Comparison of ENCODE assay signal across 21 cellular contexts in genomic region chr3:100205161-100205560, GRCh38. TPM values are rescaled to one million over a fixed set of nuclear protein-coding genes. Genes with fewer than 3 reads are reported as not detected.
DNase-seq lines count a peak whose midpoint lies in the region; ATAC-seq and TF ChIP-seq lines count a peak whose summit lies in the region.
"Had no signal": no experiment of that assay in that cellular context is flagged by ENCODE, and none has a peak within 500 bp of the region (broad histone marks: within the 10 kb centered on the region; RNA-seq: fewer than 3 reads in every experiment).

No MANE protein-coding gene starts in this region.

- DNase-seq in H9 (no peak), amniotic epithelial cell (ENCODE audit: low read depth) (peak; percentile 17), fibroblast of peridontal ligament (ENCODE audit: extremely low read depth) (peak; percentile 77), smooth muscle cell (lab: John Stamatoyannopoulos, UW; ENCODE audit: unreplicated experiment) (no peak), activated gamma-delta T cell treated with Interleukin-2 at 50 U/mL for 16 hours (no peak)
- no peak for DNase-seq in naive thymus-derived CD4-positive, alpha-beta T cell
- DNase-seq: C1 segment of cervical spinal cord; Caco-2; CD4-positive, alpha-beta memory T cell; EL; GDM1; NCI-H1048; NCI-H1417; NCI-H1694; NCI-H2029 treated with DMSO at 0.1 percent for 48 hours; NCI-H226; NCI-H510A; SIG-M5 had no signal

- H3K18ac ChIP-seq in H9 (ENCODE audit: insufficient read length, low read depth, low read length) = no peak overlapping the region

- intact Hi-C loops in naive thymus-derived CD4-positive, alpha-beta T cell (cut with micrococcal nuclease) = no loop called here

- WGBS in H9 (ENCODE audit: extremely low coverage, insufficient read length, low lambda C conversion rate) = no CpG with 5 or more reads among the region's 2 CpGs
- WGBS in smooth muscle cell (ENCODE audit: low lambda C conversion rate) = 67% methylated on average over 2 of the region's 2 CpGs

- no peak overlapping the region for H3K56ac ChIP-seq in H9 (ENCODE audit: insufficient read length, low read depth, low read length)

- H4K20me1 ChIP-seq in H9 (ENCODE audit: control insufficient read depth, insufficient read depth, insufficient read length) = no peaks in the 10 kb centered on the region
- no peaks in the 10 kb centered on the region for H4K20me1 ChIP-seq in smooth muscle cell (ENCODE audit: low read depth)

- H2AFZ ChIP-seq in H9 (ENCODE audit: low read length) (no peak overlapping the region), smooth muscle cell (ENCODE audit: low read depth) (peak overlapping the region; percentile 44)

- H3K4me1 Mint-ChIP-seq in H9 = peaks cover 7 to 13% of the 10 kb centered on the region in 2 experiments
- H3K4me1 Mint-ChIP-seq in naive thymus-derived CD4-positive, alpha-beta T cell = peaks cover 6 to 18% (median 7%) of the 10 kb centered on the region in 7 donors

- no peak overlapping the region for H2AK5ac ChIP-seq in H9 (ENCODE audit: insufficient read length, low read length)

- H3F3A ChIP-seq in smooth muscle cell (ENCODE audit: low read depth) = no peaks in the 10 kb centered on the region

- no peaks in the 10 kb centered on the region; a peak in 1 of 7 replicates for H3K36me3 Mint-ChIP-seq in H9 (ENCODE audit: insufficient read depth in 1 of 3, low read depth in 3 of 3)
- H3K36me3 Mint-ChIP-seq in naive thymus-derived CD4-positive, alpha-beta T cell = peaks cover 0 to 7% (median 0%) of the 10 kb centered on the region in 5 donors
- H3K36me3 Mint-ChIP-seq: CD4-positive, alpha-beta memory T cell had no signal

- H4K91ac ChIP-seq in H9 (ENCODE audit: insufficient read length, low read depth, low read length) = no peak overlapping the region

- H3K27me3 ChIP-seq in H9 (ENCODE audit: insufficient read depth, low read length) = no peaks in the 10 kb centered on the region
- no peaks in the 10 kb centered on the region for H3K27me3 ChIP-seq in smooth muscle cell (ENCODE audit: low read depth)
- H3K27me3 ChIP-seq in naive thymus-derived CD4-positive, alpha-beta T cell (ENCODE audit: control insufficient read depth in 2 of 2, insufficient read depth in 2 of 2, low read length in 2 of 2) = no peaks in the 10 kb centered on the region

- H3K36me3 ChIP-seq in smooth muscle cell (ENCODE audit: low read depth) = no peaks in the 10 kb centered on the region
- no peaks in the 10 kb centered on the region for H3K36me3 ChIP-seq in naive thymus-derived CD4-positive, alpha-beta T cell (ENCODE audit: control insufficient read depth in 2 of 3, insufficient read depth in 3 of 3, low read length in 3 of 3)

- no peak overlapping the region for H2BK5ac ChIP-seq in H9 (ENCODE audit: insufficient read length, low read length)

- no peak overlapping the region for H4K8ac ChIP-seq in H9 (replicated peaks; ENCODE audit: insufficient read length, low read depth, low read length)

- no peak overlapping the region for H3K14ac ChIP-seq in H9 (ENCODE audit: insufficient read depth, low read length)

- peak overlapping the region; percentile 9 for H2BK120ac ChIP-seq in H9 (ENCODE audit: low read depth, low read length, poor library complexity, severe bottlenecking)

- ATAC-seq in GM21529 (IDR thresholded peaks at IDR 0.05; ENCODE audit: unreplicated experiment) = no peak
- no peak for ATAC-seq in naive thymus-derived CD4-positive, alpha-beta T cell

- H3K4me1 ChIP-seq in H9 (ENCODE audit: insufficient read depth, low read length) (peaks cover 7% of the 10 kb centered on the region), smooth muscle cell (ENCODE audit: low read depth) (peaks cover 8% of the 10 kb centered on the region)
- peaks cover 6% of the 10 kb centered on the region in 2 donors for H3K4me1 ChIP-seq in naive thymus-derived CD4-positive, alpha-beta T cell (ENCODE audit: control insufficient read depth in 2 of 2, insufficient read depth in 2 of 2, low read length in 2 of 2)
- H3K4me1 ChIP-seq: Caco-2 had no signal

- no peak overlapping the region for H3K4me3 ChIP-seq in smooth muscle cell
- H3K4me3 ChIP-seq in naive thymus-derived CD4-positive, alpha-beta T cell (ENCODE audit: low read length) = no peak overlapping the region
- H3K4me3 ChIP-seq: SK-N-MC had no signal

- no peaks in the 10 kb centered on the region for H3K23me2 ChIP-seq in H9 (ENCODE audit: insufficient read length, low read depth, low read length, poor library complexity, severe bottlenecking)

- POLR2A ChIA-PET in naive thymus-derived CD4-positive, alpha-beta T cell (lab: Charles Lee) = no interaction called here

- H3K27me3 Mint-ChIP-seq in H9 (ENCODE audit: low read depth) = peaks cover 5% of the 10 kb centered on the region
- no peaks in the 10 kb centered on the region for H3K27me3 Mint-ChIP-seq in naive thymus-derived CD4-positive, alpha-beta T cell
- H3K27me3 Mint-ChIP-seq: CD4-positive, alpha-beta memory T cell had no signal

- H3K4me3 Mint-ChIP-seq in H9 = no peak overlapping the region
- no peak overlapping the region for H3K4me3 Mint-ChIP-seq in naive thymus-derived CD4-positive, alpha-beta T cell
- H3K4me3 Mint-ChIP-seq: CD4-positive, alpha-beta memory T cell had no signal

- no peaks in the 10 kb centered on the region for H3K9me3 ChIP-seq in H9 (ENCODE audit: control insufficient read depth, low read depth, low read length)
- H3K9me3 ChIP-seq in smooth muscle cell (replicated peaks; ENCODE audit: low read depth) = peaks cover 3% of the 10 kb centered on the region
- no peaks in the 10 kb centered on the region for H3K9me3 ChIP-seq in naive thymus-derived CD4-positive, alpha-beta T cell (ENCODE audit: control insufficient read depth in 2 of 3, low read length in 3 of 3)
- H3K9me3 ChIP-seq: Caco-2 had no signal

- no peak overlapping the region for H4K5ac ChIP-seq in H9 (ENCODE audit: insufficient read length, low read depth, low read length)

- CTCF ChIA-PET in naive thymus-derived CD4-positive, alpha-beta T cell (lab: Charles Lee) = no interaction called here

- no peak overlapping the region for H3K9ac ChIP-seq in H9 (ENCODE audit: extremely low read depth, insufficient read length, low read length)
- H3K9ac ChIP-seq in smooth muscle cell (ENCODE audit: low read depth) = no peak overlapping the region

- H3K27ac ChIP-seq in H9 (ENCODE audit: insufficient read length, low read depth, low read length) (no peak overlapping the region), smooth muscle cell (ENCODE audit: low read depth) (no peak overlapping the region)
- no peak overlapping the region for H3K27ac ChIP-seq in naive thymus-derived CD4-positive, alpha-beta T cell (ENCODE audit: low read depth, low read length)
- H3K27ac ChIP-seq: HL-60, SK-N-MC had no signal

- peaks cover 4% of the 10 kb centered on the region in 2 experiments; a peak in 3 of 5 replicates for H3K9me3 Mint-ChIP-seq in H9
- peaks cover 0 to 2% (median 0%) of the 10 kb centered on the region in 11 donors for H3K9me3 Mint-ChIP-seq in naive thymus-derived CD4-positive, alpha-beta T cell
- H3K9me3 Mint-ChIP-seq: CD4-positive, alpha-beta memory T cell had no signal

- H2BK12ac ChIP-seq in H9 (ENCODE audit: insufficient read length, low read depth, low read length) = no peak overlapping the region

- no peak overlapping the region for H3K4ac ChIP-seq in H9 (ENCODE audit: low read depth, low read length)

- H3K27ac Mint-ChIP-seq in H9 = no peak overlapping the region; a peak in 1 of 7 replicates
- no peak overlapping the region for H3K27ac Mint-ChIP-seq in naive thymus-derived CD4-positive, alpha-beta T cell
- H3K27ac Mint-ChIP-seq: CD4-positive, alpha-beta memory T cell had no signal

- no peaks in the 10 kb centered on the region for H3K79me1 ChIP-seq in H9 (ENCODE audit: insufficient read depth, low read depth, low read length, poor library complexity, severe bottlenecking)

- no peak overlapping the region for H3K23ac ChIP-seq in H9 (ENCODE audit: insufficient read length, low read depth, low read length)

- no peaks in the 10 kb centered on the region for H3K79me2 ChIP-seq in H9 (ENCODE audit: insufficient read depth, low read length)
- H3K79me2 ChIP-seq in smooth muscle cell (ENCODE audit: low read depth) = no peaks in the 10 kb centered on the region

- H3K4me2 ChIP-seq in H9 (ENCODE audit: insufficient read depth, insufficient read length, low read length) = no peak overlapping the region
- no peak overlapping the region for H3K4me2 ChIP-seq in smooth muscle cell

- H2BK15ac ChIP-seq in H9 (ENCODE audit: low read depth, low read length) = no peak overlapping the region

- TF ChIP-seq CTCF in H9 (conservative IDR thresholded peaks at IDR 0.05) (no peak), smooth muscle cell (IDR thresholded peaks at IDR 0.05; ENCODE audit: borderline replicate concordance, insufficient read depth, poor library complexity, severe bottlenecking) (no peak)

- H2BK20ac ChIP-seq in H9 (ENCODE audit: low read depth, low read length, poor library complexity, severe bottlenecking) = no peak overlapping the region

- H3T11ph ChIP-seq in H9 (ENCODE audit: low read length) = no peak overlapping the region

RNA-seq across cellular contexts. Expression of gene TBC1D23, which starts 55.6 kb away (rescaled TPM):
- 34.7 and 37.1 TPM in 2 replicates for total RNA-seq in H9 (2021)
- total RNA-seq in smooth muscle cell = 77.7 and 120 TPM in 2 replicates
- 30.0 and 36.0 TPM in 2 replicates for polyA plus RNA-seq in smooth muscle cell
- total RNA-seq in naive thymus-derived CD4-positive, alpha-beta T cell = 10 to 100 TPM; 30.8 to 42.4 (median 33.9) TPM
- 10 to 100 TPM; 14.0 to 17.5 TPM for polyA plus RNA-seq in naive thymus-derived CD4-positive, alpha-beta T cell

Comparison
In these comparisons a context has a peak if more than half of its experiments do, and no peak if none do; other contexts are left out.
1. DNase-seq: peak in amniotic epithelial cell (single experiment) and fibroblast of peridontal ligament (single experiment); none in H9 (single experiment), smooth muscle cell (single experiment), naive thymus-derived CD4-positive, alpha-beta T cell (0 of 9) and activated gamma-delta T cell treated with Interleukin-2 at 50 U/mL for 16 hours (single experiment).